ENCODE assay signal across 20 cellular contexts in the genomic region with DNA sequence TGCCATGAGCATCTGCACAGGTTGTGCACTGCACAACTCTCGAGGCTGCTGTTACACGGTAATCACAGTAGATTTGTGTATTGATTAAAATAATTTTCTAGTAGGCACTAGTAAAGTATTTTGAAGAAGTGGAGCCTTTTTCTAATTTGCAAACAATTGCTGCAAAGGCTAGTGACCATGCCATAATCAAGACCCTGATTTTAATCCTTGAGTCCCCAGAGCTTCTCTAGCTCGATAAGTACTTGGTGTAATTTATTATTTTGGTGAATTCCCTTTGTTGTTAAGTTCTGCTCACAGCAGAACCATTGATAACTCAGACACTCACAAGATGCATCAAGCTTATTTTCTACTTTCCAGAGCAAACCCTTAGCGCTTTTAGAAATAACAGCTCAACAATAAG.
"Had no signal": no experiment of that assay in that cellular context is flagged by ENCODE, and none has a peak within 500 bp of the region (broad histone marks: within the 10 kb centered on the region; RNA-seq: fewer than 3 reads in every experiment).

No MANE protein-coding gene starts in this region.

- ATAC-seq: left colon; psoas muscle; stimulated activated memory B cell treated with anti-CD40 and anti-IgM and Interleukin-4, amounts not matched to agents 10 μg/mL and 1 μg/mL and 100 μg/mL, for 72 hours; stimulated activated naive CD8-positive, alpha-beta T cell treated with anti-CD3 and anti-CD28 coated beads, Interleukin-15, amount 100 ng/mL, for 72 hours had no signal

- H3K27me3 ChIP-seq: neutrophil, spleen, transverse colon had no signal

- H3K36me3 ChIP-seq: neutrophil, spleen, thoracic aorta, transverse colon had no signal

- H3K27me3 Mint-ChIP-seq: stimulated activated naive CD8-positive, alpha-beta T cell treated with anti-CD3 and anti-CD28 coated beads, Interleukin-15, amount 100 ng/mL, for 72 hours had no signal

- H3K9me3 Mint-ChIP-seq: endodermal cell; naive B cell; nephron progenitor cell; stimulated activated memory B cell treated with anti-CD40 and anti-IgM and Interleukin-4, amounts not matched to agents 10 μg/mL and 1 μg/mL and 100 μg/mL, for 72 hours; stimulated activated naive CD8-positive, alpha-beta T cell treated with anti-CD3 and anti-CD28 coated beads, Interleukin-15, amount 100 ng/mL, for 72 hours had no signal

- H3K9me3 ChIP-seq: neutrophil, psoas muscle, spleen, thoracic aorta, transverse colon had no signal

- H3K27ac ChIP-seq: neutrophil, psoas muscle, spleen had no signal

- H3K4me1 Mint-ChIP-seq: endodermal cell; naive B cell; stimulated activated memory B cell treated with anti-CD40 and anti-IgM and Interleukin-4, amounts not matched to agents 10 μg/mL and 1 μg/mL and 100 μg/mL, for 72 hours; stimulated activated naive CD8-positive, alpha-beta T cell treated with anti-CD3 and anti-CD28 coated beads, Interleukin-15, amount 100 ng/mL, for 72 hours had no signal

- H3K4me3 Mint-ChIP-seq: endodermal cell; naive B cell; nephron progenitor cell; stimulated activated memory B cell treated with anti-CD40 and anti-IgM and Interleukin-4, amounts not matched to agents 10 μg/mL and 1 μg/mL and 100 μg/mL, for 72 hours; stimulated activated naive CD8-positive, alpha-beta T cell treated with anti-CD3 and anti-CD28 coated beads, Interleukin-15, amount 100 ng/mL, for 72 hours had no signal

- DNase-seq: effector CD4-positive, alpha-beta T cell; endodermal cell; foreskin melanocyte; left colon; mesendoderm; naive B cell; nephron progenitor cell; retina; spleen; stimulated activated CD4-positive, alpha-beta T cell treated with anti-CD3 and anti-CD28 coated beads, Interleukin-15, amount 100 ng/mL, for 24 hours; stimulated activated CD4-positive, alpha-beta T cell treated with anti-CD3 and anti-CD28 coated beads, Interleukin-1b, Interleukin-23, amount 100 ng/mL, for 48 hours; stimulated activated CD4-positive, alpha-beta T cell treated with anti-CD3 and anti-CD28 coated beads, Interleukin-4, amount 100 ng/mL, for 24 hours; stimulated activated naive CD8-positive, alpha-beta T cell treated with anti-CD3 and anti-CD28 coated beads, Interleukin-15, amount 100 ng/mL, for 72 hours; substantia nigra; transverse colon had no signal

- H3K36me3 Mint-ChIP-seq: naive B cell; stimulated activated memory B cell treated with anti-CD40 and anti-IgM and Interleukin-4, amounts not matched to agents 10 μg/mL and 1 μg/mL and 100 μg/mL, for 72 hours had no signal

- H3K4me3 ChIP-seq: coronary artery, psoas muscle, spleen, thoracic aorta, transverse colon had no signal

- H3K27ac Mint-ChIP-seq: endodermal cell; nephron progenitor cell; stimulated activated memory B cell treated with anti-CD40 and anti-IgM and Interleukin-4, amounts not matched to agents 10 μg/mL and 1 μg/mL and 100 μg/mL, for 72 hours; stimulated activated naive CD8-positive, alpha-beta T cell treated with anti-CD3 and anti-CD28 coated beads, Interleukin-15, amount 100 ng/mL, for 72 hours had no signal

- H3K4me1 ChIP-seq: psoas muscle, transverse colon had no signal
